25 cellular contexts compared by ENCODE assay signal in genomic region chr10:80609331-80609730, GRCh38.
A peak's percentile ranks its signal among the peaks of the same experiment; 100 is the strongest.
DNase-seq lines count a peak whose midpoint lies in the region; ATAC-seq and TF ChIP-seq lines count a peak whose summit lies in the region.
"Had no signal": no experiment of that assay in that cellular context is flagged by ENCODE, and none has a peak within 500 bp of the region (broad histone marks: within the 10 kb centered on the region; RNA-seq: fewer than 3 reads in every experiment).

No MANE protein-coding gene starts in this region.

- peaks cover 2% of the 10 kb centered on the region for H3K4me1 Mint-ChIP-seq in activated CD4-positive, alpha-beta T cell treated with anti-CD3 and anti-CD28 coated beads for 36 hours

- no peak for TF ChIP-seq POLR2A in heart left ventricle (IDR thresholded peaks at IDR 0.05)

- peaks cover 0 to 7% (median 0%) of the 10 kb centered on the region in 11 experiments; a peak in 3 of 22 replicates for H3K9me3 ChIP-seq in BLaER1 treated with 17β-estradiol and CSF1 and Interleukin-3, amounts not matched to agents 10 nM and 100 nM (replicated peaks in 1 of 11)
- no peaks in the 10 kb centered on the region for H3K9me3 ChIP-seq in heart left ventricle
- H3K9me3 ChIP-seq: Caco-2, SK-N-SH had no signal

- no peaks in the 10 kb centered on the region for H3K27me3 ChIP-seq in BLaER1 treated with 17β-estradiol and CSF1 and Interleukin-3, amounts not matched to agents 10 nM and 100 nM
- H3K27me3 ChIP-seq in heart left ventricle: no peaks in the 10 kb centered on the region
- H3K27me3 ChIP-seq: BLaER1 had no signal

- H3K36me3 Mint-ChIP-seq in activated CD4-positive, alpha-beta T cell treated with anti-CD3 and anti-CD28 coated beads for 36 hours (ENCODE audit: low read depth): no peaks in the 10 kb centered on the region
- H3K36me3 Mint-ChIP-seq: CD4-positive, alpha-beta memory T cell had no signal

- no peaks in the 10 kb centered on the region for H3K9me3 Mint-ChIP-seq in activated CD4-positive, alpha-beta T cell treated with anti-CD3 and anti-CD28 coated beads for 36 hours (ENCODE audit: low read depth)

- peak overlapping the region in 9 of 11 experiments; percentile 16 to 79 (median 48); a peak in 11 of 22 replicates for H3K4me2 ChIP-seq in BLaER1 treated with 17β-estradiol and CSF1 and Interleukin-3, amounts not matched to agents 10 nM and 100 nM
- H3K4me2 ChIP-seq: BLaER1, SK-N-SH had no signal

- intact Hi-C loops in heart left ventricle (cut with DNase I): no loop called here
- intact Hi-C loops in activated CD4-positive, alpha-beta T cell treated with anti-CD3 and anti-CD28 coated beads for 36 hours (cut with DNase I, micrococcal nuclease): no loop called here

- no peak overlapping the region for H3K9ac ChIP-seq in BLaER1 treated with 17β-estradiol and CSF1 and Interleukin-3, amounts not matched to agents 10 nM and 100 nM
- H3K9ac ChIP-seq: BLaER1, SK-N-SH had no signal

- WGBS in heart left ventricle, 4 donors: 92 to 96% (median 93%) methylated on average over 10 to 11 of the region's 11 CpGs

- DNase-seq in DMS 273 (lab: John Stamatoyannopoulos, UW; ENCODE audit: unreplicated experiment) (peak; percentile 4), DMS 273 treated with DMSO at 0.1 percent for 48 hours (lab: John Stamatoyannopoulos, UW) (no peak), NCI-H2171 treated with DMSO at 0.1 percent for 48 hours (lab: John Stamatoyannopoulos, UW) (peak; percentile 15), fibroblast of pulmonary artery (ENCODE audit: low read depth) (peak; percentile 1), heart left ventricle (no peak), LoVo (ENCODE audit: low spot score) (no peak)
- no peak for DNase-seq in activated CD4-positive, alpha-beta T cell treated with anti-CD3 and anti-CD28 coated beads for 36 hours
- DNase-seq: ACHN; Caco-2; CD4-positive, alpha-beta memory T cell; EL; GF-D8; H7; KBM-7; NCI-H1105; NCI-H146; NCI-H2029; NCI-H446; NK-92 treated with Interleukin-12 subunit alpha and Interleukin-12 subunit beta, amount 100 ng/mL, for 24 hours; SIG-M5; SK-N-SH had no signal

- ATAC-seq in heart left ventricle: no peak
- ATAC-seq in activated CD4-positive, alpha-beta T cell treated with anti-CD3 and anti-CD28 coated beads for 36 hours: no peak
- ATAC-seq: Panc1 had no signal

- POLR2A ChIA-PET in activated CD4-positive, alpha-beta T cell treated with anti-CD3 and anti-CD28 coated beads for 36 hours (lab: Charles Lee): no interaction called here

- TF ChIP-seq CTCF in fibroblast of pulmonary artery (IDR thresholded peaks at IDR 0.05; ENCODE audit: low read length, missing control alignments): no peak
- no peak for TF ChIP-seq CTCF in heart left ventricle (IDR thresholded peaks at IDR 0.05)

- CTCF ChIA-PET in activated CD4-positive, alpha-beta T cell treated with anti-CD3 and anti-CD28 coated beads for 36 hours (lab: Charles Lee): interaction anchor here (1.2 kb wide), 1 partner anchor 13 kb away, joined by 4 read pairs; no protein-coding TSS in a partner anchor

- H3K4me3 Mint-ChIP-seq in activated CD4-positive, alpha-beta T cell treated with anti-CD3 and anti-CD28 coated beads for 36 hours: no peak overlapping the region
- H3K4me3 Mint-ChIP-seq: CD4-positive, alpha-beta memory T cell had no signal

- H3K27ac Mint-ChIP-seq in activated CD4-positive, alpha-beta T cell treated with anti-CD3 and anti-CD28 coated beads for 36 hours: no peak overlapping the region

- H3K36me3 ChIP-seq in BLaER1 treated with 17β-estradiol and CSF1 and Interleukin-3, amounts not matched to agents 10 nM and 100 nM: peaks cover 0 to 98% (median 34%) of the 10 kb centered on the region in 11 experiments; a peak in 14 of 22 replicates
- no peaks in the 10 kb centered on the region for H3K36me3 ChIP-seq in heart left ventricle

- no peak overlapping the region for H3K4me3 ChIP-seq in BLaER1 treated with 17β-estradiol and CSF1 and Interleukin-3, amounts not matched to agents 10 nM and 100 nM
- no peak overlapping the region for H3K4me3 ChIP-seq in fibroblast of pulmonary artery (replicated peaks; ENCODE audit: low read depth, low read length)
- no peak overlapping the region for H3K4me3 ChIP-seq in heart left ventricle
- H3K4me3 ChIP-seq: BLaER1 had no signal

- H3K27ac ChIP-seq in BLaER1 treated with 17β-estradiol and CSF1 and Interleukin-3, amounts not matched to agents 10 nM and 100 nM: peak overlapping the region in 2 of 11 experiments; percentile 14 to 19; a peak in 2 of 22 replicates
- no peak overlapping the region for H3K27ac ChIP-seq in heart left ventricle
- H3K27ac ChIP-seq: 22Rv1, BLaER1 had no signal

- peaks cover 20 to 79% (median 32%) of the 10 kb centered on the region in 10 experiments for H3K4me1 ChIP-seq in BLaER1 treated with 17β-estradiol and CSF1 and Interleukin-3, amounts not matched to agents 10 nM and 100 nM
- no peaks in the 10 kb centered on the region for H3K4me1 ChIP-seq in heart left ventricle
- H3K4me1 ChIP-seq: Caco-2 had no signal

- H4K20me1 ChIP-seq in BLaER1 treated with 17β-estradiol and CSF1 and Interleukin-3, amounts not matched to agents 10 nM and 100 nM: no peaks in the 10 kb centered on the region
- H4K20me1 ChIP-seq: BLaER1 had no signal

- no peaks in the 10 kb centered on the region for H3K27me3 Mint-ChIP-seq in activated CD4-positive, alpha-beta T cell treated with anti-CD3 and anti-CD28 coated beads for 36 hours

Comparison
In these comparisons a context has a peak if more than half of its experiments do, and no peak if none do; other contexts are left out.
1. DNase-seq: peak in DMS 273 (single experiment), NCI-H2171 treated with DMSO at 0.1 percent for 48 hours (single experiment) and fibroblast of pulmonary artery (single experiment); none in DMS 273 treated with DMSO at 0.1 percent for 48 hours (single experiment), heart left ventricle (0 of 5), LoVo (single experiment) and activated CD4-positive, alpha-beta T cell treated with anti-CD3 and anti-CD28 coated beads for 36 hours (single experiment).